ENCODE assay signal across 8 cellular contexts in the genomic region with DNA sequence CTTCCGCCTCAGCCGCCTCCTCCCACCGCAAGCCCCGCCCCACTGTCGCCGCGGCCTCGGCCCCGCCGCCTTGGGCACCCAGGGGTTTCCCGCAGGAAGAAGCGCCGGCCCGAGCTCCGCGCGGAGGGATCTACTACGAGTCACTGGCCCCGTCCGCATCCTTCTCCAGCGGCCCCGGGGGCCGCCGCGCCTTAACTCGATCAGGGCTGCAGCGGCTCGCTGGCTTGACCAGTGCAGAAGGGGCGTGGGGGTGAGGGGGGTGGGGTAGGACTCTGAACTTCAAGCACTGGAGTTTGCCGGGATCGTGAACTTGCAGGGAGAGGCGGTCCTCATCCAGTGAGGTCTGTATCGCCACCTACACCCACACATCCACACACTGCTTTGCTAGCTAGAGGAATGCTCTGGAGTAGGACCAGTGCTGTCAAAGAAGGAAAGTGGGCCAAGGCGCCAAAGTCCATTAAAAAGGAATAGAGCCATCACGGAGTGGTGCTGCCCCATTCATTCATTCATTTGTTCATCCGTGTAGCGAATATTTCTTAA.
DNase-seq lines count a peak whose midpoint lies in the region; ATAC-seq and TF ChIP-seq lines count a peak whose summit lies in the region.
"Not testable (repeated sequence)": the region's sequence is repeated elsewhere in the genome, so short reads cannot be mapped to it uniquely, and the experiment has no call there.

No MANE protein-coding gene starts in this region.

- DNase-seq in CD4-positive, alpha-beta memory T cell; SK-N-SH; activated T-cell treated with anti-CD3 and anti-CD28 coated beads, Interleukin-2, amount 50 U/mL, for 4 hours; coronary artery (ENCODE audit: low spot score); immature natural killer cell; type B pancreatic cell (ENCODE audit: extremely low spot score, unreplicated experiment): not testable (repeated sequence)

- not testable (repeated sequence) for H3K4me1 Mint-ChIP-seq in CD4-positive, alpha-beta memory T cell; activated T-cell treated with anti-CD3 and anti-CD28 coated beads, Interleukin-2, amount 50 U/mL, for 4 hours (ENCODE audit: low read depth); immature natural killer cell; type B pancreatic cell (ENCODE audit: unreplicated experiment)

- intact Hi-C loops in CD4-positive, alpha-beta memory T cell (cut with micrococcal nuclease): not testable (repeated sequence)

- peak; percentile 82 to 93 for ATAC-seq in activated T-cell treated with anti-CD3 and anti-CD28 coated beads, Interleukin-2, amount 50 U/mL, for 4 hours

- H4K20me1 ChIP-seq in SK-N-SH (ENCODE audit: insufficient read depth): not testable (repeated sequence)

- H3K4me3 Mint-ChIP-seq in CD4-positive, alpha-beta memory T cell: peak overlapping the region in 5 of 8 donors; percentile 41 to 75 (median 60)
- H3K4me3 Mint-ChIP-seq in activated T-cell treated with anti-CD3 and anti-CD28 coated beads, Interleukin-2, amount 50 U/mL, for 4 hours: peak overlapping the region; percentile 77
- H3K4me3 Mint-ChIP-seq in immature natural killer cell: peak overlapping the region in 3 of 5 donors; percentile 51 to 76 (median 66)
- peak overlapping the region; percentile 78 for H3K4me3 Mint-ChIP-seq in type B pancreatic cell

- not testable (repeated sequence) for H3K36me3 Mint-ChIP-seq in CD4-positive, alpha-beta memory T cell; activated T-cell treated with anti-CD3 and anti-CD28 coated beads, Interleukin-2, amount 50 U/mL, for 4 hours (ENCODE audit: insufficient read depth); immature natural killer cell; type B pancreatic cell

- H3K9me3 ChIP-seq in CD4-positive, alpha-beta memory T cell (ENCODE audit: control insufficient read depth in 1 of 2, low read length in 2 of 2); HEK293 (ENCODE audit: control insufficient read depth, insufficient read depth, low read depth, low read length); SK-N-SH; neuron (ENCODE audit: low read length): not testable (repeated sequence)

- TF ChIP-seq RAD21 in SK-N-SH (IDR thresholded peaks at IDR 0.05; ENCODE audit: low read length): not testable (repeated sequence)

- H3K4me1 ChIP-seq in CD4-positive, alpha-beta memory T cell (ENCODE audit: insufficient read depth, low read length); HEK293 (ENCODE audit: control insufficient read depth, insufficient read depth, low read length); SK-N-SH (ENCODE audit: control insufficient read depth in 1 of 2, insufficient read depth in 2 of 2, low read depth in 1 of 2, low read length in 1 of 2); neuron (ENCODE audit: insufficient read depth, low read length): not testable (repeated sequence)

- H2AFZ ChIP-seq in SK-N-SH (ENCODE audit: low read depth); neuron (ENCODE audit: low read depth, low read length): not testable (repeated sequence)

- H3K27me3 Mint-ChIP-seq in CD4-positive, alpha-beta memory T cell; activated T-cell treated with anti-CD3 and anti-CD28 coated beads, Interleukin-2, amount 50 U/mL, for 4 hours (ENCODE audit: low read depth); immature natural killer cell (ENCODE audit: low read depth in 3 of 3); type B pancreatic cell: not testable (repeated sequence)

- not testable (repeated sequence) for H3K36me3 ChIP-seq in CD4-positive, alpha-beta memory T cell (ENCODE audit: insufficient read depth, low read length); HEK293 (ENCODE audit: control insufficient read depth in 2 of 2, insufficient read depth in 1 of 2, low read length in 2 of 2); SK-N-SH (replicated peaks in 1 of 2; ENCODE audit: control insufficient read depth in 1 of 2, insufficient read depth in 2 of 2, low read length in 1 of 2); neuron (ENCODE audit: insufficient read depth, low read length)

- TF ChIP-seq CTCF in HEK293 (tag by site-specific recombination; IDR thresholded peaks at IDR 0.05); SK-N-SH (IDR thresholded peaks at IDR 0.05); coronary artery (IDR thresholded peaks at IDR 0.05); type B pancreatic cell (conservative IDR thresholded peaks at IDR 0.05): not testable (repeated sequence)

- WGBS in SK-N-SH (ENCODE audit: low lambda C conversion rate): no CpG with 5 or more reads among the region's 37 CpGs

- H3K27me3 ChIP-seq in CD4-positive, alpha-beta memory T cell (ENCODE audit: insufficient read depth, low read length); SK-N-SH (ENCODE audit: insufficient read depth); neuron (ENCODE audit: insufficient read depth, low read length): not testable (repeated sequence)

- H3K4me2 ChIP-seq in SK-N-SH: peak overlapping the region; percentile 65; the same call in 1 of the 2 replicates

- not testable (repeated sequence) for H3K9me3 Mint-ChIP-seq in CD4-positive, alpha-beta memory T cell; activated T-cell treated with anti-CD3 and anti-CD28 coated beads, Interleukin-2, amount 50 U/mL, for 4 hours; immature natural killer cell; type B pancreatic cell

- not testable (repeated sequence) for H3K79me2 ChIP-seq in SK-N-SH (ENCODE audit: insufficient read depth)

- H3K27ac Mint-ChIP-seq in CD4-positive, alpha-beta memory T cell; immature natural killer cell; type B pancreatic cell: not testable (repeated sequence)

- H3K9me2 ChIP-seq in SK-N-SH: not testable (repeated sequence)

- CTCF ChIA-PET in CD4-positive, alpha-beta memory T cell (lab: Charles Lee; ENCODE audit: partially characterized antibody); HEK293 (lab: Yijun Ruan, JAX); SK-N-SH (lab: Yijun Ruan, JAX): not testable (repeated sequence)

- H3F3A ChIP-seq in SK-N-SH (replicated peaks; ENCODE audit: insufficient read depth): not testable (repeated sequence)

- TF ChIP-seq EP300 in SK-N-SH (IDR thresholded peaks at IDR 0.05; ENCODE audit: borderline replicate concordance in 1 of 2, low read depth in 1 of 2, low read length in 1 of 2): not testable (repeated sequence)

- H3K4me3 ChIP-seq in CD4-positive, alpha-beta memory T cell (ENCODE audit: low read length in 2 of 2): not testable (repeated sequence)
- H3K4me3 ChIP-seq in HEK293 (ENCODE audit: low read depth, low read length) (peak overlapping the region; percentile 58), SK-N-SH (ENCODE audit: low read depth in 2 of 2, low read length in 1 of 2) (peak overlapping the region; percentile 38 to 59), coronary artery (peak overlapping the region; percentile 83), neuron (ENCODE audit: low read length) (peak overlapping the region; percentile 52)

- POLR2A ChIA-PET in CD4-positive, alpha-beta memory T cell (lab: Charles Lee; ENCODE audit: partially characterized antibody); HEK293 (lab: Yijun Ruan, JAX); SK-N-SH (lab: Yijun Ruan, JAX): not testable (repeated sequence)

- not testable (repeated sequence) for H3K9ac ChIP-seq in SK-N-SH

- H3K27ac ChIP-seq in CD4-positive, alpha-beta memory T cell (ENCODE audit: low read depth, low read length); HEK293 (ENCODE audit: extremely low read depth, low read depth, low read length); SK-N-SH (ENCODE audit: low read depth in 2 of 2, low read length in 1 of 2): not testable (repeated sequence)
- peak overlapping the region in 1 of 2 donors; percentile 93 for H3K27ac ChIP-seq in coronary artery

TF ChIP-seq in HEK293, 187 proteins besides CTCF, POLR2A, EP300 and RAD21:
- peak; percentile 6; the same call in 1 of the 2 replicates for TF ChIP-seq ZNF2 (tag by site-specific recombination; IDR thresholded peaks at IDR 0.05)
